In genomic region chr12:27780612-27781408, GRCh38 we compare ENCODE assay signal across 8 cellular contexts. TPM values are rescaled to one million over a fixed set of nuclear protein-coding genes. Genes with fewer than 3 reads are reported as not detected.
DNase-seq lines count a peak whose midpoint lies in the region; ATAC-seq and TF ChIP-seq lines count a peak whose summit lies in the region.

No MANE protein-coding gene starts in this region.

- CTCF ChIA-PET in activated CD4-positive, alpha-beta T cell treated with anti-CD3 and anti-CD28 coated beads, Interleukin-2, amount 10 ng/mL, durations not matched to agents 7 days and 5 days (lab: Charles Lee) = interaction anchor here (1.1 to 1.4 kb wide), 3 partner anchors 15 to 43 kb away, joined by 3 to 6 read pairs (median 3); no protein-coding TSS in a partner anchor

- ATAC-seq in esophagus mucosa = peak; percentile 51

- POLR2A ChIA-PET in activated CD4-positive, alpha-beta T cell treated with anti-CD3 and anti-CD28 coated beads, Interleukin-2, amount 10 ng/mL, durations not matched to agents 7 days and 5 days (lab: Charles Lee) = interaction anchor here (0.8 kb wide), 1 partner anchor 41 kb away, joined by 3 read pairs; no protein-coding TSS in a partner anchor

- H3K4me1 Mint-ChIP-seq in HFFc6 (ENCODE audit: low read depth) (peaks cover 49% of the 10 kb centered on the region), nephron progenitor cell (peaks cover 50% of the 10 kb centered on the region)
- peaks cover 39% of the 10 kb centered on the region for H3K4me1 Mint-ChIP-seq in activated CD4-positive, alpha-beta T cell treated with anti-CD3 and anti-CD28 coated beads, Interleukin-2, amount 10 ng/mL, durations not matched to agents 7 days and 5 days

- DNase-seq in NCI-H2227 (lab: John Stamatoyannopoulos, UW; ENCODE audit: unreplicated experiment) (peak; percentile 48), NCI-H2227 treated with DMSO at 0.1 percent for 48 hours (lab: John Stamatoyannopoulos, UW) (no peak), HFFc6 (peak; percentile 27), NCI-H1092 treated with DMSO at 0.1 percent for 48 hours (lab: John Stamatoyannopoulos, UW) (peak; percentile 44), nephron progenitor cell (peak; percentile 29), NCI-H187 treated with DMSO at 0.1 percent for 48 hours (lab: John Stamatoyannopoulos, UW) (no peak)
- DNase-seq in activated CD4-positive, alpha-beta T cell treated with anti-CD3 and anti-CD28 coated beads, Interleukin-2, amount 10 ng/mL, durations not matched to agents 7 days and 5 days = peak; percentile 31

- H3K27ac Mint-ChIP-seq in HFFc6 (peak overlapping the region; percentile 57), nephron progenitor cell (peak overlapping the region; percentile 38)
- peak overlapping the region; percentile 85 for H3K27ac Mint-ChIP-seq in activated CD4-positive, alpha-beta T cell treated with anti-CD3 and anti-CD28 coated beads, Interleukin-2, amount 10 ng/mL, durations not matched to agents 7 days and 5 days

- H3K4me3 Mint-ChIP-seq in HFFc6 (peak overlapping the region; percentile 88), nephron progenitor cell (peak overlapping the region; percentile 82)
- peak overlapping the region; percentile 76 for H3K4me3 Mint-ChIP-seq in activated CD4-positive, alpha-beta T cell treated with anti-CD3 and anti-CD28 coated beads, Interleukin-2, amount 10 ng/mL, durations not matched to agents 7 days and 5 days

- H3K9me3 Mint-ChIP-seq in HFFc6 = no peaks in the 10 kb centered on the region
- H3K9me3 Mint-ChIP-seq in activated CD4-positive, alpha-beta T cell treated with anti-CD3 and anti-CD28 coated beads, Interleukin-2, amount 10 ng/mL, durations not matched to agents 7 days and 5 days = no peaks in the 10 kb centered on the region
- peaks cover 3% of the 10 kb centered on the region for H3K9me3 Mint-ChIP-seq in nephron progenitor cell

- peaks cover 25% of the 10 kb centered on the region for H3K36me3 Mint-ChIP-seq in HFFc6 (ENCODE audit: low read depth)
- peaks cover 25% of the 10 kb centered on the region for H3K36me3 Mint-ChIP-seq in activated CD4-positive, alpha-beta T cell treated with anti-CD3 and anti-CD28 coated beads, Interleukin-2, amount 10 ng/mL, durations not matched to agents 7 days and 5 days (ENCODE audit: low read depth)
- H3K36me3 Mint-ChIP-seq in nephron progenitor cell (ENCODE audit: low read depth) = peaks cover 36% of the 10 kb centered on the region

- TF ChIP-seq CTCF in HFFc6 (IDR thresholded peaks at IDR 0.05) (no peak), nephron progenitor cell (IDR thresholded peaks at IDR 0.05) (no peak)

- H3K27me3 Mint-ChIP-seq in HFFc6 (ENCODE audit: insufficient read depth) (peaks cover 1% of the 10 kb centered on the region; the same call in 1 of the 2 replicates), nephron progenitor cell (ENCODE audit: low read depth, poor library complexity) (peaks cover 2% of the 10 kb centered on the region)
- peaks cover 10% of the 10 kb centered on the region for H3K27me3 Mint-ChIP-seq in activated CD4-positive, alpha-beta T cell treated with anti-CD3 and anti-CD28 coated beads, Interleukin-2, amount 10 ng/mL, durations not matched to agents 7 days and 5 days

RNA-seq across cellular contexts. Expression of gene MANSC4, which starts 0.8 kb away (rescaled TPM):
- not detected for total RNA-seq in HFFc6 (2021; fragmentation: NEBNext Ultra II Directional; extraction: Animal tissue kit (Norgen Biotek cat#: 25700))
- not detected for total RNA-seq in activated CD4-positive, alpha-beta T cell treated with anti-CD3 and anti-CD28 coated beads, Interleukin-2, amount 10 ng/mL, durations not matched to agents 7 days and 5 days
- total RNA-seq in esophagus mucosa = not detected

RNA-seq across cellular contexts. Expression of gene KLHL42, which starts 0.8 kb away (rescaled TPM):
- 10 to 100 TPM; 17.6 to 24.7 (median 19.3) TPM for total RNA-seq in HFFc6 (2021; fragmentation: NEBNext Ultra II Directional; extraction: Animal tissue kit (Norgen Biotek cat#: 25700))
- 10 to 100 TPM; 13.6 to 15.2 TPM for total RNA-seq in activated CD4-positive, alpha-beta T cell treated with anti-CD3 and anti-CD28 coated beads, Interleukin-2, amount 10 ng/mL, durations not matched to agents 7 days and 5 days
- 7.1 TPM for total RNA-seq in esophagus mucosa

Comparison
In these comparisons a context has a peak if more than half of its experiments do, and no peak if none do; other contexts are left out.
1. DNase-seq: peak in NCI-H2227 (single experiment), HFFc6 (single experiment), NCI-H1092 treated with DMSO at 0.1 percent for 48 hours (single experiment), activated CD4-positive, alpha-beta T cell treated with anti-CD3 and anti-CD28 coated beads, Interleukin-2, amount 10 ng/mL, durations not matched to agents 7 days and 5 days (single experiment) and nephron progenitor cell (single experiment); none in NCI-H2227 treated with DMSO at 0.1 percent for 48 hours (single experiment) and NCI-H187 treated with DMSO at 0.1 percent for 48 hours (single experiment).
2. Peak in every context shown above with its lines, with median percentiles within 50 percentile points of each other: H3K27ac Mint-ChIP-seq and H3K4me3 Mint-ChIP-seq.